Comparison of ENCODE assay signal across 19 cellular contexts in genomic region chr10:35824704-35825103, GRCh38.
DNase-seq lines count a peak whose midpoint lies in the region; ATAC-seq and TF ChIP-seq lines count a peak whose summit lies in the region.
"Had no signal": no experiment of that assay in that cellular context is flagged by ENCODE, and none has a peak within 500 bp of the region (broad histone marks: within the 10 kb centered on the region; RNA-seq: fewer than 3 reads in every experiment).

No MANE protein-coding gene starts in this region.

- H3K36me3 ChIP-seq in right atrium auricular region, result no peaks in the 10 kb centered on the region
- no peaks in the 10 kb centered on the region for H3K36me3 ChIP-seq in vagina
- H3K36me3 ChIP-seq in HAP-1 (replicated peaks), result no peaks in the 10 kb centered on the region

- TF ChIP-seq CTCF in right atrium auricular region (IDR thresholded peaks at IDR 0.05) (no peak), vagina (IDR thresholded peaks at IDR 0.05) (no peak)

- TF ChIP-seq POLR2A in vagina (IDR thresholded peaks at IDR 0.05), result no peak

- in situ Hi-C loops in HAP-1 (cut with MboI; ENCODE audit: low sequenced_read_pairs), result no loop called here

- H3K27ac ChIP-seq in right atrium auricular region (peak overlapping the region; percentile 5 to 45), vagina (no peak overlapping the region)

- no peak for ATAC-seq in left cardiac atrium
- ATAC-seq: CD8-positive, alpha-beta T cell; Panc1 had no signal

- no peaks in the 10 kb centered on the region for H3K9me3 ChIP-seq in right atrium auricular region
- no peaks in the 10 kb centered on the region for H3K9me3 ChIP-seq in vagina
- H3K9me3 ChIP-seq in HAP-1, result no peaks in the 10 kb centered on the region

- no peaks in the 10 kb centered on the region for H3K27me3 ChIP-seq in right atrium auricular region
- H3K27me3 ChIP-seq in vagina, result no peaks in the 10 kb centered on the region
- H3K27me3 ChIP-seq in HAP-1 (ENCODE audit: low read depth), result no peaks in the 10 kb centered on the region

- H3K4me1 ChIP-seq in right atrium auricular region (peaks cover 0 to 15% of the 10 kb centered on the region in 2 donors), vagina (peaks cover 11% of the 10 kb centered on the region), HAP-1 (no peaks in the 10 kb centered on the region)

- H3K4me3 ChIP-seq in right atrium auricular region (no peak overlapping the region), vagina (no peak overlapping the region), HAP-1 (no peak overlapping the region)

- intact Hi-C loops in left cardiac atrium (cut with DNase I) (no loop called here), vagina (cut with DNase I) (no loop called here)

- DNase-seq in right atrium auricular region (ENCODE audit: low spot score) (no peak), left cardiac atrium (no peak), inferior parietal cortex (ENCODE audit: extremely low spot score) (peak; percentile 39), stromal cell of bone marrow (ENCODE audit: low read depth) (peak; percentile 57), vagina (ENCODE audit: extremely low spot score in 2 of 2) (no peak), HAP-1 (ENCODE audit: low spot score in 2 of 2) (no peak)
- no peak for DNase-seq in activated CD4-positive, alpha-beta T cell treated with anti-CD3 and anti-CD28 coated beads for 48 hours
- DNase-seq: 8988T; C1 segment of cervical spinal cord; CD8-positive, alpha-beta T cell; DMS53; GF-D8; NCI-H1694 treated with DMSO at 0.1 percent for 48 hours; NCI-H2081 treated with DMSO at 0.1 percent for 48 hours; NCI-H2171 treated with DMSO at 0.1 percent for 48 hours; NCI-H524 treated with DMSO at 0.1 percent for 48 hours; NCI-H82; SIG-M5 had no signal

Comparison
In these comparisons a context has a peak if more than half of its experiments do, and no peak if none do; other contexts are left out.
1. DNase-seq: peak in inferior parietal cortex (single experiment) and stromal cell of bone marrow (single experiment); none in right atrium auricular region (single experiment), left cardiac atrium (single experiment), activated CD4-positive, alpha-beta T cell treated with anti-CD3 and anti-CD28 coated beads for 48 hours (single experiment), vagina (0 of 2) and HAP-1 (0 of 2).